Comparison of ENCODE assay signal across 15 cellular contexts in the genomic region with DNA sequence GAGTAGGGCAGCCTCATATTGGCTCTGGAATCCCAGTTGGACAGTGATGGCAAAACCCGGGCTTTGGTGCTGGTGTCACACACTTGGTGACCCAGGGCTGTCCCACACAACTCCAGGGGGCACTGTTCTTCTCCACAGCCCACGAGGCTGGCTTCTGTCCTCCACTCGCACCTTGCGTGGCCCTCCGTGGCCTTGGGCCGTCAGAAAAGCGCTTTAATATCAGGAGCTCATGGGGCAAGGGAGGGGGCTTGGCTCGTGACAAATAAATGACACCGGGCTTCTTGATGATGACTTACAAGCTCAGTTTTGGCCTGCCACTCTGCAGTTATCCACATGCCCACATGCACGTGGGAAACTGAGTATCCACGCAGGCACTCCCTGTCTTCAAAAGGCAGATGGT. TPM values are rescaled to one million over a fixed set of nuclear protein-coding genes. Genes with fewer than 3 reads are reported as not detected.
DNase-seq lines count a peak whose midpoint lies in the region; ATAC-seq, FAIRE-seq and TF ChIP-seq lines count a peak whose summit lies in the region.
"Had no signal": no experiment of that assay in that cellular context is flagged by ENCODE, and none has a peak within 500 bp of the region (broad histone marks: within the 10 kb centered on the region; RNA-seq: fewer than 3 reads in every experiment).

No MANE protein-coding gene starts in this region.

- H3K27ac Mint-ChIP-seq in progenitor cell of endocrine pancreas, result no peak overlapping the region
- H3K27ac Mint-ChIP-seq: CD4-positive, CD25-positive, alpha-beta regulatory T cell had no signal

- H3K9ac ChIP-seq in mesenchymal stem cell (ENCODE audit: low read length), result no peak overlapping the region
- H3K9ac ChIP-seq: BLaER1 treated with 17β-estradiol and CSF1 and Interleukin-3, amounts not matched to agents 10 nM and 100 nM had no signal

- ATAC-seq in HG03159 (IDR thresholded peaks at IDR 0.05; ENCODE audit: unreplicated experiment) (no peak), GM18873 (IDR thresholded peaks at IDR 0.05; ENCODE audit: low FRiP score, unreplicated experiment) (no peak)
- ATAC-seq: HCT116 had no signal

- H3K9me3 Mint-ChIP-seq in progenitor cell of endocrine pancreas (ENCODE audit: low read depth), result no peaks in the 10 kb centered on the region

- peak overlapping the region; percentile 31 for H4K8ac ChIP-seq in mesenchymal stem cell (ENCODE audit: low read length)

- no peak overlapping the region for H2AK5ac ChIP-seq in mesenchymal stem cell (ENCODE audit: low read length, severe bottlenecking)

- no peak overlapping the region for H3K4me3 Mint-ChIP-seq in progenitor cell of endocrine pancreas (ENCODE audit: low read depth)
- H3K4me3 Mint-ChIP-seq: CD4-positive, CD25-positive, alpha-beta regulatory T cell had no signal

- WGBS in mesenchymal stem cell, result 99% methylated on average over 11 of the region's 11 CpGs

- no peak for TF ChIP-seq POLR2A in GM12892 (IDR thresholded peaks at IDR 0.05; ENCODE audit: low read depth, low read length)

- DNase-seq in H7 (peak; percentile 30), WERI-Rb-1 (no peak), mesenchymal stem cell (no peak), progenitor cell of endocrine pancreas (ENCODE audit: low spot score, unreplicated experiment) (no peak), GM12892 (ENCODE audit: insufficient read length) (no peak), HuH-7.5 (ENCODE audit: low spot score) (no peak)
- DNase-seq: ACHN; CD4-positive, CD25-positive, alpha-beta regulatory T cell; DMS53; GOT3 had no signal

- peaks cover 15% of the 10 kb centered on the region for H3K36me3 Mint-ChIP-seq in progenitor cell of endocrine pancreas (ENCODE audit: insufficient read depth)
- H3K36me3 Mint-ChIP-seq: CD4-positive, CD25-positive, alpha-beta regulatory T cell had no signal

- no peak overlapping the region for H3K27ac ChIP-seq in WERI-Rb-1
- no peak overlapping the region for H3K27ac ChIP-seq in mesenchymal stem cell (ENCODE audit: low read length, poor library complexity, severe bottlenecking)
- H3K27ac ChIP-seq: BLaER1 treated with 17β-estradiol and CSF1 and Interleukin-3, amounts not matched to agents 10 nM and 100 nM had no signal

- no peak overlapping the region for H3K23ac ChIP-seq in mesenchymal stem cell (ENCODE audit: low read length in 2 of 2)

- H3K79me1 ChIP-seq in mesenchymal stem cell (replicated peaks; ENCODE audit: low read length, poor library complexity, severe bottlenecking), result peaks cover 36% of the 10 kb centered on the region

- H2BK5ac ChIP-seq in mesenchymal stem cell (ENCODE audit: low read depth, low read length, poor library complexity, severe bottlenecking), result no peak overlapping the region

- 0 out of 2 replicates have a peak, but pooled peaks have one; percentile 13 for TF ChIP-seq CTCF in WERI-Rb-1 (IDR thresholded peaks at IDR 0.05; ENCODE audit: low read depth, low read length)
- peak; percentile 18 for TF ChIP-seq CTCF in progenitor cell of endocrine pancreas (IDR thresholded peaks at IDR 0.05; ENCODE audit: unreplicated experiment)

- no peak overlapping the region for H2AFZ ChIP-seq in mesenchymal stem cell (ENCODE audit: low read depth, low read length)

- peaks cover 20% of the 10 kb centered on the region for H3K4me1 Mint-ChIP-seq in progenitor cell of endocrine pancreas (ENCODE audit: low read depth)
- H3K4me1 Mint-ChIP-seq: CD4-positive, CD25-positive, alpha-beta regulatory T cell had no signal

- H2BK120ac ChIP-seq in mesenchymal stem cell (ENCODE audit: low read depth, low read length), result no peak overlapping the region

- H3K4me3 ChIP-seq in H7 (ENCODE audit: insufficient read depth, low read depth, low read length), result no peak overlapping the region
- H3K4me3 ChIP-seq in WERI-Rb-1 (ENCODE audit: low read depth, low read length), result no peak overlapping the region
- H3K4me3 ChIP-seq in mesenchymal stem cell (ENCODE audit: insufficient read depth in 1 of 2, low read depth in 1 of 2, low read length in 2 of 2), result no peak overlapping the region
- H3K4me3 ChIP-seq: BLaER1 treated with 17β-estradiol and CSF1 and Interleukin-3, amounts not matched to agents 10 nM and 100 nM had no signal

- FAIRE-seq in GM12892 (lab: Jason Lieb, UNC), result no peak
- FAIRE-seq: GM18507 had no signal

- no peaks in the 10 kb centered on the region for H3K9me3 ChIP-seq in WERI-Rb-1 (ENCODE audit: severe bottlenecking)
- H3K9me3 ChIP-seq in mesenchymal stem cell (ENCODE audit: control insufficient read depth, low read length), result no peaks in the 10 kb centered on the region

- peaks cover 47% of the 10 kb centered on the region for H3K27me3 Mint-ChIP-seq in progenitor cell of endocrine pancreas
- H3K27me3 Mint-ChIP-seq: CD4-positive, CD25-positive, alpha-beta regulatory T cell had no signal

- H2BK12ac ChIP-seq in mesenchymal stem cell (ENCODE audit: low read length in 2 of 2), result no peak overlapping the region

- H3K18ac ChIP-seq in mesenchymal stem cell (ENCODE audit: low read depth in 1 of 2, low read length in 2 of 2), result no peak overlapping the region

- H3K36me3 ChIP-seq in H7 (replicated peaks; ENCODE audit: control insufficient read depth, insufficient read depth, low read length), result no peaks in the 10 kb centered on the region; the same call in 1 of the 2 replicates
- H3K36me3 ChIP-seq in WERI-Rb-1, result no peaks in the 10 kb centered on the region
- H3K36me3 ChIP-seq in mesenchymal stem cell (ENCODE audit: control insufficient read depth in 1 of 2, insufficient read depth in 2 of 2, low read depth in 1 of 2, low read length in 2 of 2), result peaks cover 11 to 19% of the 10 kb centered on the region in 2 experiments
- H3K36me3 ChIP-seq: BLaER1 treated with 17β-estradiol and CSF1 and Interleukin-3, amounts not matched to agents 10 nM and 100 nM had no signal

- H4K91ac ChIP-seq in mesenchymal stem cell (ENCODE audit: low read length), result no peak overlapping the region

- H3K4ac ChIP-seq in mesenchymal stem cell (ENCODE audit: low read depth in 1 of 2, low read length in 2 of 2), result no peak overlapping the region

- H3K27me3 ChIP-seq in H7 (ENCODE audit: control insufficient read depth, insufficient read depth, low read length) (no peaks in the 10 kb centered on the region), WERI-Rb-1 (ENCODE audit: insufficient read depth, low read depth, severe bottlenecking) (no peaks in the 10 kb centered on the region), mesenchymal stem cell (ENCODE audit: control insufficient read depth in 1 of 2, insufficient read depth in 1 of 2, low read length in 2 of 2) (no peaks in the 10 kb centered on the region)
- H3K27me3 ChIP-seq: BLaER1 treated with 17β-estradiol and CSF1 and Interleukin-3, amounts not matched to agents 10 nM and 100 nM had no signal

- H3K14ac ChIP-seq in mesenchymal stem cell (ENCODE audit: low read length in 2 of 2), result no peak overlapping the region

- H3K4me1 ChIP-seq in mesenchymal stem cell (ENCODE audit: control insufficient read depth, insufficient read depth, low read depth, low read length), result peaks cover 12% of the 10 kb centered on the region

- H2BK15ac ChIP-seq in mesenchymal stem cell (ENCODE audit: low read depth, poor library complexity, severe bottlenecking), result no peak overlapping the region

- no peak overlapping the region for H3K4me2 ChIP-seq in mesenchymal stem cell (ENCODE audit: low read length, poor library complexity, severe bottlenecking)
- H3K4me2 ChIP-seq: BLaER1 treated with 17β-estradiol and CSF1 and Interleukin-3, amounts not matched to agents 10 nM and 100 nM had no signal

RNA-seq across cellular contexts. Expression of a gene that starts 8.1 kb away (rescaled TPM):
- 44.5 and 47.9 TPM in 2 replicates for total RNA-seq in H7 (2014; rRNA removed; shearing (Covaris generic))
- 38.9 TPM for polyA plus RNA-seq in mesenchymal stem cell (2013, experiment 1 of 2)
- 38.5 TPM for polyA plus RNA-seq in mesenchymal stem cell (2013, experiment 2 of 2)
- total RNA-seq in progenitor cell of endocrine pancreas, result 77.8 and 81.2 TPM in 2 replicates
- polyA plus RNA-seq in GM12892 (2012; ENCODE audit: missing spikeins), result not detected
- polyA plus RNA-seq: CD4-positive, CD25-positive, alpha-beta regulatory T cell had no signal
